In the genomic region with DNA sequence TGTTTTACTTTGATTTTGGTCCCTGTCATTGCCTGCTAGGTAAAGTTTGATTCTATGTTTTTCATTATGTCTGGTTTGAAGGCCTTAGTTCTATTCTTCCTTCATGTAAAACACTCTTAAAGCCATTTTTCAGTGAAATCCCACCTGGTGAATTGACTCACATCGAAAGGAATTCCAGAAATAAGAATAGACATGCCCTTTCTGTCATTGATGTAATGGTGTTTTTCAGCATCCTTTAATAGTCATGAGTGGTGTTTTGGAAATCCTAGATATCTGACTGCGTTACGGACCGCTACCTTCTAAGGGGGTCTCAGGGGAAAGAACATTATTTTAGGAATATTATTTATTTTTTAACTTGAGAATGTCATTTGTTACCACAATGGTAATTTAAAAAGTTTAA, we compare ENCODE assay signal across 19 cellular contexts.
DNase-seq lines count a peak whose midpoint lies in the region; ATAC-seq and TF ChIP-seq lines count a peak whose summit lies in the region.
"Had no signal": no experiment of that assay in that cellular context is flagged by ENCODE, and none has a peak within 500 bp of the region (broad histone marks: within the 10 kb centered on the region; RNA-seq: fewer than 3 reads in every experiment).

No MANE protein-coding gene starts in this region.

- peaks cover 17% of the 10 kb centered on the region for H3K4me1 Mint-ChIP-seq in MCF 10A (ENCODE audit: insufficient read depth, unreplicated experiment)
- peaks cover 3% of the 10 kb centered on the region for H3K4me1 Mint-ChIP-seq in activated T-cell treated with anti-CD3 and anti-CD28 coated beads, Interleukin-2, amount 50 U/mL, for 4 hours (ENCODE audit: low read depth)
- H3K4me1 Mint-ChIP-seq: CD4-positive, CD25-positive, alpha-beta regulatory T cell had no signal

- H3K27ac ChIP-seq in breast epithelium (no peak overlapping the region), thyroid gland (peak overlapping the region in 2 of 3 donors; percentile 71 to 85)
- H3K27ac ChIP-seq: 22Rv1, BLaER1, C4-2B had no signal

- ATAC-seq in activated T-cell treated with anti-CD3 and anti-CD28 coated beads, Interleukin-2, amount 50 U/mL, for 4 hours, result no peak
- no peak for ATAC-seq in HG03139 (IDR thresholded peaks at IDR 0.05; ENCODE audit: unreplicated experiment)
- ATAC-seq: CD8-positive, alpha-beta T cell; GM12878; GM23338 had no signal

- BruUV-seq in MCF 10A (replicated peaks; lab: Mats Ljungman, UMichigan), result no TSS peak

- no peaks in the 10 kb centered on the region for H3K4me1 ChIP-seq in breast epithelium
- peaks cover 13 to 16% of the 10 kb centered on the region in 2 donors for H3K4me1 ChIP-seq in thyroid gland
- H3K4me1 ChIP-seq: Caco-2 had no signal

- TF ChIP-seq POLR2A in breast epithelium (IDR thresholded peaks at IDR 0.05), result no peak
- no peak for TF ChIP-seq POLR2A in thyroid gland (IDR thresholded peaks at IDR 0.05)

- CTCF ChIA-PET in MCF 10A (lab: Yijun Ruan, JAX), result interaction anchor here (0.7 to 1.2 kb wide), 5 partner anchors 12 to 211 kb away, joined by 3 to 4 read pairs (median 3); no protein-coding TSS in a partner anchor

- no peak overlapping the region for H3K4me3 ChIP-seq in breast epithelium
- no peak overlapping the region for H3K4me3 ChIP-seq in epithelial cell of esophagus (ENCODE audit: low read length)
- H3K4me3 ChIP-seq in thyroid gland (replicated peaks in 1 of 3), result no peak overlapping the region
- H3K4me3 ChIP-seq: BLaER1, GM12878, GM23338 had no signal

- intact Hi-C loops in MCF 10A (cut with micrococcal nuclease) (no loop called here), breast epithelium (cut with DNase I; ENCODE audit: low total_unique reads) (no loop called here), thyroid gland (cut with DNase I) (no loop called here)

- TF ChIP-seq CTCF in MCF 10A (IDR thresholded peaks at IDR 0.05; ENCODE audit: unreplicated experiment), result no peak
- no peak for TF ChIP-seq CTCF in breast epithelium (IDR thresholded peaks at IDR 0.05)
- no peak for TF ChIP-seq CTCF in epithelial cell of esophagus (IDR thresholded peaks at IDR 0.05; ENCODE audit: insufficient read depth, low read depth, low read length, missing control alignments)
- no peak for TF ChIP-seq CTCF in thyroid gland (IDR thresholded peaks at IDR 0.05)

- H3K27me3 ChIP-seq in breast epithelium (no peaks in the 10 kb centered on the region), thyroid gland (no peaks in the 10 kb centered on the region)
- H3K27me3 ChIP-seq: BLaER1 had no signal

- WGBS in thyroid gland, 2 donors, result 96 to 97% methylated on average over 4 of the region's 4 CpGs

- peaks cover 11% of the 10 kb centered on the region for H3K9me3 Mint-ChIP-seq in MCF 10A (ENCODE audit: unreplicated experiment)
- peaks cover 6% of the 10 kb centered on the region for H3K9me3 Mint-ChIP-seq in activated T-cell treated with anti-CD3 and anti-CD28 coated beads, Interleukin-2, amount 50 U/mL, for 4 hours
- H3K9me3 Mint-ChIP-seq: CD8-positive, alpha-beta T cell had no signal

- H3K27ac Mint-ChIP-seq in MCF 10A (ENCODE audit: low read depth, unreplicated experiment), result peak overlapping the region; percentile 93
- H3K27ac Mint-ChIP-seq: B cell; CD4-positive, CD25-positive, alpha-beta regulatory T cell; CD8-positive, alpha-beta T cell; GM23338 had no signal

- POLR2A ChIA-PET in MCF 10A (lab: Yijun Ruan, JAX), result interaction anchor here (0.6 to 2.3 kb wide), 16 partner anchors 8 to 730 kb away, joined by 3 to 39 read pairs (median 4); no protein-coding TSS in a partner anchor

- H3K36me3 Mint-ChIP-seq in MCF 10A (ENCODE audit: insufficient read depth, unreplicated experiment), result no peaks in the 10 kb centered on the region
- no peaks in the 10 kb centered on the region for H3K36me3 Mint-ChIP-seq in activated T-cell treated with anti-CD3 and anti-CD28 coated beads, Interleukin-2, amount 50 U/mL, for 4 hours (ENCODE audit: insufficient read depth)
- H3K36me3 Mint-ChIP-seq: CD4-positive, CD25-positive, alpha-beta regulatory T cell; CD8-positive, alpha-beta T cell had no signal

- H3K4me3 Mint-ChIP-seq in MCF 10A (ENCODE audit: unreplicated experiment), result no peak overlapping the region
- H3K4me3 Mint-ChIP-seq in activated T-cell treated with anti-CD3 and anti-CD28 coated beads, Interleukin-2, amount 50 U/mL, for 4 hours, result no peak overlapping the region
- H3K4me3 Mint-ChIP-seq: B cell; CD4-positive, CD25-positive, alpha-beta regulatory T cell; CD8-positive, alpha-beta T cell; GM23338 had no signal

- DNase-seq in MCF 10A (ENCODE audit: unreplicated experiment) (no peak), breast epithelium (ENCODE audit: low spot score in 2 of 2) (no peak), epithelial cell of esophagus (ENCODE audit: low read depth) (peak; percentile 33), thyroid gland (no peak)
- no peak for DNase-seq in activated T-cell treated with anti-CD3 and anti-CD28 coated beads, Interleukin-2, amount 50 U/mL, for 4 hours
- DNase-seq: Caco-2; CD4-positive, CD25-positive, alpha-beta regulatory T cell; CD8-positive, alpha-beta T cell; DMS153; EL; GDM1; HCEC 1CT had no signal

- no peaks in the 10 kb centered on the region for H3K27me3 Mint-ChIP-seq in MCF 10A (ENCODE audit: insufficient read depth, unreplicated experiment)
- peaks cover 3% of the 10 kb centered on the region for H3K27me3 Mint-ChIP-seq in activated T-cell treated with anti-CD3 and anti-CD28 coated beads, Interleukin-2, amount 50 U/mL, for 4 hours (ENCODE audit: low read depth)
- H3K27me3 Mint-ChIP-seq: B cell had no signal

- H3K9me3 ChIP-seq in breast epithelium (peaks cover 0 to 11% of the 10 kb centered on the region in 2 donors), thyroid gland (no peaks in the 10 kb centered on the region)
- H3K9me3 ChIP-seq: Caco-2 had no signal

- H3K36me3 ChIP-seq in breast epithelium (no peaks in the 10 kb centered on the region), thyroid gland (no peaks in the 10 kb centered on the region)
- H3K36me3 ChIP-seq: BLaER1 had no signal

Comparison
In these comparisons a context has a peak if more than half of its experiments do, and no peak if none do; other contexts are left out.
1. H3K27ac ChIP-seq: peak in thyroid gland (2 of 3); none in breast epithelium (0 of 2).